Comparison of ENCODE assay signal across 9 cellular contexts in the genomic region with DNA sequence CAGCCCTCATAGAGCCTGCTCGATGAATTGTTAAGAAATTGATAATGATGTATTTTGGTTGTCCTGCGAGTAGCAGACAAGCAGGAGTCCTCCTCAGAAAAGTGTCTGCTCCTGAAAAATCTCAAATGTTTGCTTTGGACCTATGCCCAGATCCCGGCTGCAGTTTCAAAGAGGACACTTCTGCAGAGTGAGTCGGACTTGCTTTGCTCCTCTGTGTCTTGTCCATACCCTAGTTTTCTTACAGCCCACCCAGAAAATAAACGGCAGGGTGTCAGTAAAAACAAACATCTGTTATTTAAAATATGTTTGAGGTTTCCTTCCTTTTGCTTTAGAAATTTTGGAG. TPM values are rescaled to one million over a fixed set of nuclear protein-coding genes. Genes with fewer than 3 reads are reported as not detected.
DNase-seq lines count a peak whose midpoint lies in the region; ATAC-seq and TF ChIP-seq lines count a peak whose summit lies in the region.
"Had no signal": no experiment of that assay in that cellular context is flagged by ENCODE, and none has a peak within 500 bp of the region (broad histone marks: within the 10 kb centered on the region; RNA-seq: fewer than 3 reads in every experiment).

No MANE protein-coding gene starts in this region.

- H3K27ac ChIP-seq in mesodermal cell (ENCODE audit: low read depth, low read length, severe bottlenecking): peak overlapping the region; percentile 95

- H3K9me3 Mint-ChIP-seq in CD14-positive monocyte: peaks cover 0 to 3% (median 0%) of the 10 kb centered on the region in 7 donors
- H3K9me3 Mint-ChIP-seq: naive B cell had no signal

- no peaks in the 10 kb centered on the region for H3K9me3 ChIP-seq in mesodermal cell (ENCODE audit: control insufficient read depth, low read length)

- WGBS in mesodermal cell (ENCODE audit: insufficient coverage in 2 of 2), 2 experiments: 79 to 86% methylated on average over 3 of the region's 5 CpGs

- H3K4me3 Mint-ChIP-seq in CD14-positive monocyte: peak overlapping the region; percentile 98

- TF ChIP-seq CTCF in CD14-positive monocyte (IDR thresholded peaks at IDR 0.05) (no peak), astrocyte of the spinal cord (IDR thresholded peaks at IDR 0.05; ENCODE audit: low read depth, low read length) (no peak)

- H3K27ac Mint-ChIP-seq in CD14-positive monocyte: peak overlapping the region; percentile 94 to 99 (median 98)
- H3K27ac Mint-ChIP-seq: naive B cell had no signal

- H3K4me3 ChIP-seq in astrocyte of the spinal cord (ENCODE audit: low read depth, low read length) (peak overlapping the region; percentile 97), mesodermal cell (ENCODE audit: extremely low read depth, insufficient read depth, low read length, poor library complexity, severe bottlenecking) (peak overlapping the region; percentile 95)

- in situ Hi-C loops in astrocyte of the spinal cord (cut with HindIII; ENCODE audit: low sequenced_read_pairs): no loop called here

- intact Hi-C loops in CD14-positive monocyte (cut with micrococcal nuclease): loop anchor here (5.0 to 10.0 kb wide), 2 partner anchors 46 to 376 kb away; partner anchors contain the start of genes S100A11 (in 2 of the 2) and SNX27 (in 1 of the 2)

- peaks cover 0 to 5% (median 3%) of the 10 kb centered on the region in 3 donors for H3K27me3 Mint-ChIP-seq in CD14-positive monocyte (ENCODE audit: low read depth in 3 of 3)

- H3K36me3 Mint-ChIP-seq in CD14-positive monocyte: peaks cover 35 to 46% of the 10 kb centered on the region in 2 donors
- H3K36me3 Mint-ChIP-seq: naive B cell had no signal

- H3K4me1 Mint-ChIP-seq in CD14-positive monocyte: peaks cover 71% of the 10 kb centered on the region

- DNase-seq in CD14-positive monocyte (ENCODE audit: low spot score) (no peak), HT1080 (ENCODE audit: low read depth) (peak; percentile 72), astrocyte of the spinal cord (ENCODE audit: low read depth, low spot score) (peak; percentile 81), HuH-7.5 (ENCODE audit: low spot score) (no peak), GM03348 (ENCODE audit: low spot score) (no peak)
- DNase-seq in activated CD4-positive, alpha-beta T cell treated with anti-CD3 and anti-CD28 coated beads, Interleukin-2, amount 50 U/mL, for 48 hours: no peak
- DNase-seq: naive B cell had no signal

- no peak for ATAC-seq in GM21381 (IDR thresholded peaks at IDR 0.05; ENCODE audit: unreplicated experiment)

- peaks cover 43% of the 10 kb centered on the region for H3K36me3 ChIP-seq in mesodermal cell (ENCODE audit: control insufficient read depth, insufficient read depth, low read length)

- peaks cover 52% of the 10 kb centered on the region for H3K4me1 ChIP-seq in mesodermal cell (ENCODE audit: control insufficient read depth, insufficient read depth, low read length, poor library complexity, severe bottlenecking)

RNA-seq across cellular contexts. Expression of gene S100A10, which starts 2.8 kb away (rescaled TPM):
- 1,000 to 10,000 TPM; 2,129 to 2,138 TPM for polyA plus RNA-seq in CD14-positive monocyte
- total RNA-seq in HT1080 (2014; rRNA removed; shearing (Covaris generic)): 218 and 367 TPM in 2 replicates
- 334 and 366 TPM in 2 replicates for polyA plus RNA-seq in HT1080 (2015; cell fraction: cytosol; rRNA removed)
- polyA plus RNA-seq in HT1080 (2015; cell fraction: nucleus; rRNA removed): 96.3 and 105 TPM in 2 replicates
- polyA plus RNA-seq in mesodermal cell (2013, experiment 1 of 2): 786 TPM
- polyA plus RNA-seq in mesodermal cell (2013, experiment 2 of 2): 897 TPM

RNA-seq across cellular contexts. Expression of gene S100A11, which starts 46.0 kb away (rescaled TPM):
- 1,000 to 10,000 TPM; 2,621 to 3,364 TPM for polyA plus RNA-seq in CD14-positive monocyte
- total RNA-seq in HT1080 (2014; rRNA removed; shearing (Covaris generic)): 301 and 528 TPM in 2 replicates
- polyA plus RNA-seq in HT1080 (2015; cell fraction: cytosol; rRNA removed): 1,129 and 1,169 TPM in 2 replicates
- 272 and 345 TPM in 2 replicates for polyA plus RNA-seq in HT1080 (2015; cell fraction: nucleus; rRNA removed)
- 1,948 TPM for polyA plus RNA-seq in mesodermal cell (2013, experiment 1 of 2)
- polyA plus RNA-seq in mesodermal cell (2013, experiment 2 of 2): 1,730 TPM

Comparison
In these comparisons a context has a peak if more than half of its experiments do, and no peak if none do; other contexts are left out.
1. DNase-seq: peak in HT1080 (single experiment) and astrocyte of the spinal cord (single experiment); none in CD14-positive monocyte (single experiment), HuH-7.5 (single experiment), activated CD4-positive, alpha-beta T cell treated with anti-CD3 and anti-CD28 coated beads, Interleukin-2, amount 50 U/mL, for 48 hours (0 of 2) and GM03348 (single experiment).